18 cellular contexts compared by ENCODE assay signal in the genomic region with DNA sequence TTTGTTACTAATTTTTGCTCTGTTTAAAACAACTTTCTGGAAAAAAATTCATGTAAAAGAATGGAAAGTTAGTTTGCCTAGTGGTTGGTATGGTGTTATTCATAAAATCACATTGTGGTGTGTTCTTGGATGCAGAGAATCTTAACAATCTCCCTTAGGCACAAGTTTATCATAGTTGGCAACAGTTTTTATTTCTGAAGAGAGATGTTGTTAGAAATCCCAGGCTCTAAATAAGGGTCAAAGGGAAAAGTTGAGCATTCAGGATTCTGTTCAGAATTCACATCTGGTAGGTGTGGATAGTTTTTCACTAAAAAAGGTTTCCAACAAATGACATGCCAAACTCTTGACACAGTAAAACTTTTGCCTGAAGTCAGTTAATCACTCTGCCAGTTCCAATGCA.
"Had no signal": no experiment of that assay in that cellular context is flagged by ENCODE, and none has a peak within 500 bp of the region (broad histone marks: within the 10 kb centered on the region; RNA-seq: fewer than 3 reads in every experiment).

No MANE protein-coding gene starts in this region.

- H3K79me2 ChIP-seq: parathyroid adenoma had no signal

- H3K36me3 ChIP-seq: colonic mucosa, prostate gland had no signal

- H3K9me3 ChIP-seq: colonic mucosa, esophagus squamous epithelium, heart right ventricle, prostate gland, right lobe of liver, testis, tibial nerve had no signal

- H3K27ac ChIP-seq: colonic mucosa, esophagus squamous epithelium, foreskin keratinocyte, heart right ventricle, parathyroid adenoma, prostate gland, right lobe of liver, testis, tibial nerve had no signal

- H3K9me3 Mint-ChIP-seq: naive B cell; nephron; stimulated activated effector memory CD8-positive, alpha-beta T cell treated with anti-CD3 and anti-CD28 coated beads, Interleukin-12 subunit alpha, Interleukin-12 subunit beta, amount 100 ng/mL, for 72 hours; stimulated activated naive CD8-positive, alpha-beta T cell treated with anti-CD3 and anti-CD28 coated beads, Interleukin-15, Interleukin-2, amounts not matched to agents 100 ng/mL and 50 ng/mL, for 24 hours had no signal

- H3K27me3 ChIP-seq: colonic mucosa, esophagus squamous epithelium, foreskin keratinocyte, heart right ventricle, right lobe of liver, testis, tibial nerve had no signal

- H3K4me3 ChIP-seq: colonic mucosa, esophagus squamous epithelium, heart right ventricle, prostate gland, right lobe of liver, testis, tibial nerve had no signal

- H2AFZ ChIP-seq: parathyroid adenoma had no signal

- H3K27me3 Mint-ChIP-seq: naive B cell; stimulated activated naive CD8-positive, alpha-beta T cell treated with anti-CD3 and anti-CD28 coated beads, Interleukin-15, Interleukin-2, amounts not matched to agents 100 ng/mL and 50 ng/mL, for 24 hours had no signal

- H3K9ac ChIP-seq: parathyroid adenoma had no signal

- ATAC-seq: foreskin keratinocyte, heart right ventricle had no signal

- H3K27ac Mint-ChIP-seq: naive B cell; nephron; stimulated activated effector memory CD8-positive, alpha-beta T cell treated with anti-CD3 and anti-CD28 coated beads, Interleukin-12 subunit alpha, Interleukin-12 subunit beta, amount 100 ng/mL, for 72 hours had no signal

- DNase-seq: colonic mucosa; esophagus squamous epithelium; foreskin keratinocyte; heart right ventricle; hypothalamus; kidney glomerular epithelial cell; occipital lobe; retina; right lobe of liver; stimulated activated CD4-positive, alpha-beta T cell treated with anti-CD3 and anti-CD28 coated beads, Interleukin-4, amount 100 ng/mL, for 1 hour; testis had no signal

- H3K4me3 Mint-ChIP-seq: naive B cell; stimulated activated effector memory CD8-positive, alpha-beta T cell treated with anti-CD3 and anti-CD28 coated beads, Interleukin-12 subunit alpha, Interleukin-12 subunit beta, amount 100 ng/mL, for 72 hours; stimulated activated naive CD8-positive, alpha-beta T cell treated with anti-CD3 and anti-CD28 coated beads, Interleukin-15, Interleukin-2, amounts not matched to agents 100 ng/mL and 50 ng/mL, for 24 hours had no signal

- H3K4me1 ChIP-seq: prostate gland, testis had no signal
